8 cellular contexts compared by ENCODE assay signal in the genomic region with DNA sequence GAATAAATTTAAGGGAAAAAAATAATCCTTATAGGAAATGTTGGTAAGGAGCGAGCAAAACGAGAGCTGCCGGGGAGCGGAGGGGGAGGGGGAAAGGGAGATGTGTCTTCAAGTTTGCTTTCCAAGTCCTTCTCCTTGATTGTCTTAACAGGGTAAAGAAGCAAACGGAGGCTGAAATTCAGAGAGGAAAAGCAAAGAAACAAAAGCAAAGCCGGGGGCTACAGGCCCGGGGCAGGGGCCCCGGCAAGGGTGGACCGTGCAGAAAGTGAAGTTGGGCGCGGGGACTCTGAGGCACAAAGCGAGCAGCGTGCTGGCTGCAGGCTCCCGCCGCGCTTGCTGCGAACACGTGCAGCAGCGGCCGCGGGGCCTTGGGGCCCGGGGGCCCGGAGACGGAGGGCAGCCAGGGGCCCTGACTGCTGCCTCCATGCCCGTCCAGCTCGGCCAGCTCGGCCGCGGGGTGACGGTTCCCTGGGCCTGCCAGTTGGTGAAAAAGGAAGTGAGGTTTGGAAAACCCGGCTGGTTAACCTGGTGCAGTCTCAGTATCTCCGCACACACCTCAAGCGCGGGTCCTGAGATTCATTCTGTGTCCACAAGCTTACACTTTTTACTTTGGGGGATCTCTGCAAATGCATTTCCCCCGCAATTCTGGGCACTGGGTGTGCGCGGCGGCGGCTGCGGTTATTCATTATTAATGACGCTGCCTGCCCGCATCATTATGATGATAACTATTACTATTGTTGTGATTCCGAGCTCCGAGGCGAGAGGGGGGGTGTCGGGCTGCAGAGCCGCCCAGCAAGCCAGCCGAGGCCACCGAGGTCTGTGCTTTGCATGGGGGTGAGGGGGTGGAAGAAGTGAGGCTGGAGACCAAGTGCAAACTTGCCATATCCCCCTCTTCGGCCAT. TPM values are rescaled to one million over a fixed set of nuclear protein-coding genes. Genes with fewer than 3 reads are reported as not detected.
DNase-seq lines count a peak whose midpoint lies in the region; ATAC-seq and TF ChIP-seq lines count a peak whose summit lies in the region.

No MANE protein-coding gene starts in this region.

- peak; percentile 63 for DNase-seq in DND-41
- peak; percentile 51 for DNase-seq in NCI-H510A (lab: John Stamatoyannopoulos, UW)
- peak; percentile 55 for DNase-seq in MCF 10A (ENCODE audit: unreplicated experiment)
- no peak for DNase-seq in OCI-M1 (lab: John Stamatoyannopoulos, UW)
- no peak for DNase-seq in putamen (ENCODE audit: low spot score)

- H3K36me3 ChIP-seq in DND-41 (ENCODE audit: insufficient read depth, low read length) (peaks cover 30% of the 10 kb centered on the region), liver (ENCODE audit: control insufficient read depth in 4 of 4, insufficient read depth in 3 of 4, low read depth in 1 of 4, low read length in 3 of 4) (no peaks in the 10 kb centered on the region), thymus (ENCODE audit: control insufficient read depth, insufficient read depth) (peaks cover 13% of the 10 kb centered on the region)

- H3K9me3 ChIP-seq in DND-41 (ENCODE audit: insufficient read depth, low read length, severe bottlenecking): no peaks in the 10 kb centered on the region
- no peaks in the 10 kb centered on the region for H3K9me3 ChIP-seq in liver (ENCODE audit: control insufficient read depth in 4 of 4, low read length in 3 of 4)
- no peaks in the 10 kb centered on the region for H3K9me3 ChIP-seq in thymus (ENCODE audit: control insufficient read depth)

- H3K27ac ChIP-seq in DND-41 (ENCODE audit: low read length) (peak overlapping the region; percentile 96), liver (ENCODE audit: low read depth in 1 of 2, low read length in 2 of 2) (peak overlapping the region; percentile 0 to 25), thymus (ENCODE audit: low read depth) (peak overlapping the region; percentile 79)

- WGBS in liver: 3% methylated on average over 50 of the region's 50 CpGs
- WGBS in thymus: under 1% methylated on average over 50 of the region's 50 CpGs

- no TSS peak for BruUV-seq in MCF 10A (replicated peaks; lab: Mats Ljungman, UMichigan)

- TF ChIP-seq RAD21 in liver (IDR thresholded peaks at IDR 0.05): no peak

- peaks cover 9% of the 10 kb centered on the region for H3K4me1 Mint-ChIP-seq in MCF 10A (ENCODE audit: insufficient read depth, unreplicated experiment)

- H3K79me2 ChIP-seq in DND-41 (ENCODE audit: insufficient read depth, low read length): peaks cover 95% of the 10 kb centered on the region

- H2AFZ ChIP-seq in DND-41 (ENCODE audit: low read depth, low read length): peak overlapping the region; percentile 65

- H3K4me1 ChIP-seq in DND-41 (ENCODE audit: insufficient read depth, low read length) (peaks cover 71% of the 10 kb centered on the region), liver (ENCODE audit: control insufficient read depth in 4 of 4, insufficient read depth in 4 of 4, low read length in 3 of 4) (peaks cover 25 to 46% (median 32%) of the 10 kb centered on the region in 4 donors), thymus (ENCODE audit: control insufficient read depth, insufficient read depth, low read length) (peaks cover 17% of the 10 kb centered on the region)

- H3K4me3 ChIP-seq in DND-41 (ENCODE audit: low read depth in 1 of 2, low read length in 2 of 2) (peak overlapping the region; percentile 66 to 78), liver (ENCODE audit: low read depth in 1 of 3, low read length in 3 of 3) (peak overlapping the region; percentile 76 to 94 (median 79)), thymus (ENCODE audit: low read length) (peak overlapping the region; percentile 93)

- peak; percentile 19 for ATAC-seq in DND-41 (ENCODE audit: insufficient read depth, low read depth)
- peak; percentile 12 for ATAC-seq in GM19467 (IDR thresholded peaks at IDR 0.05; ENCODE audit: unreplicated experiment)

- H3K27me3 Mint-ChIP-seq in MCF 10A (ENCODE audit: insufficient read depth, unreplicated experiment): no peaks in the 10 kb centered on the region

- H3K4me2 ChIP-seq in DND-41 (ENCODE audit: insufficient read depth, low read length): peak overlapping the region; percentile 92

- H3K9me3 Mint-ChIP-seq in MCF 10A (ENCODE audit: unreplicated experiment): no peaks in the 10 kb centered on the region

- H3K36me3 Mint-ChIP-seq in MCF 10A (ENCODE audit: insufficient read depth, unreplicated experiment): peaks cover 17% of the 10 kb centered on the region

- H3K9ac ChIP-seq in DND-41 (ENCODE audit: low read depth, low read length) (peak overlapping the region; percentile 89), liver (ENCODE audit: low read depth in 1 of 2, low read length in 2 of 2) (peak overlapping the region in 1 of 2 donors; percentile 22)

- peaks cover 51% of the 10 kb centered on the region for H3K27me3 ChIP-seq in DND-41 (ENCODE audit: insufficient read depth, low read length, poor library complexity)
- no peaks in the 10 kb centered on the region for H3K27me3 ChIP-seq in liver (ENCODE audit: control insufficient read depth in 4 of 4, insufficient read depth in 4 of 4, low read length in 3 of 4)
- H3K27me3 ChIP-seq in thymus (ENCODE audit: control insufficient read depth, insufficient read depth): no peaks in the 10 kb centered on the region

- H3K27ac Mint-ChIP-seq in MCF 10A (ENCODE audit: low read depth, unreplicated experiment): peak overlapping the region; percentile 76

- intact Hi-C loops in MCF 10A (cut with micrococcal nuclease): loop anchor here (1.0 to 10.0 kb wide), 9 partner anchors 287 to 1979 kb away; no protein-coding TSS in a partner anchor

- POLR2A ChIA-PET in MCF 10A (lab: Yijun Ruan, JAX): interaction anchor here (0.6 to 2.3 kb wide), 19 partner anchors 11 to 1904 kb away, joined by 3 to 7 read pairs (median 4); no protein-coding TSS in a partner anchor

- CTCF ChIA-PET in MCF 10A (lab: Yijun Ruan, JAX): interaction anchor here (0.6 to 2.3 kb wide), 48 partner anchors 7 to 1955 kb away, joined by 3 to 23 read pairs (median 4); no protein-coding TSS in a partner anchor

- peaks cover 34% of the 10 kb centered on the region; the same call in 1 of the 2 replicates for H4K20me1 ChIP-seq in DND-41 (ENCODE audit: insufficient read depth, low read length)

- peak overlapping the region; percentile 88 for H3K4me3 Mint-ChIP-seq in MCF 10A (ENCODE audit: unreplicated experiment)

- TF ChIP-seq CTCF in DND-41 (IDR thresholded peaks at IDR 0.05; ENCODE audit: borderline replicate concordance, extremely low read depth, low read length, poor library complexity, severe bottlenecking): no peak
- no peak for TF ChIP-seq CTCF in MCF 10A (IDR thresholded peaks at IDR 0.05; ENCODE audit: unreplicated experiment)
- no peak for TF ChIP-seq CTCF in liver (IDR thresholded peaks at IDR 0.05; ENCODE audit: low read depth, low read length, missing input control)

TF ChIP-seq in liver, 16 proteins besides CTCF, POLR2A, EP300 and RAD21:
- TF ChIP-seq, protein P1, sequence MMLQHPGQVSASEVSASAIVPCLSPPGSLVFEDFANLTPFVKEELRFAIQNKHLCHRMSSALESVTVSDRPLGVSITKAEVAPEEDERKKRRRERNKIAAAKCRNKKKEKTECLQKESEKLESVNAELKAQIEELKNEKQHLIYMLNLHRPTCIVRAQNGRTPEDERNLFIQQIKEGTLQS (IDR thresholded peaks at IDR 0.05): no peak
- no peak for TF ChIP-seq TAF1 (conservative IDR thresholded peaks at IDR 0.05)
- TF ChIP-seq HNF4G (IDR thresholded peaks at IDR 0.05): no peak
- no peak for TF ChIP-seq FOXA1 (IDR thresholded peaks at IDR 0.05)
- no peak for TF ChIP-seq JUND (IDR thresholded peaks at IDR 0.05)
- TF ChIP-seq EGR1 (IDR thresholded peaks at IDR 0.05; ENCODE audit: low read depth in 2 of 2): no peak

RNA-seq across cellular contexts. Expression of a gene that starts 4.0 kb away (rescaled TPM):
- total RNA-seq in MCF 10A (2022) (4.3 and 5.3 TPM in 2 replicates), liver (1 to 10 TPM in 1 of 2 donors, under 1 TPM in 1; 0.50 to 8.5 TPM)
- polyA plus RNA-seq in liver (under 1 TPM; 0.08 to 0.43 TPM), thymus (33.6 TPM)

Comparison
In these comparisons a context has a peak if more than half of its experiments do, and no peak if none do; other contexts are left out.
1. DNase-seq: peak in DND-41 (single experiment), NCI-H510A (single experiment) and MCF 10A (single experiment); none in OCI-M1 (single experiment) and putamen (single experiment).
2. H3K27ac ChIP-seq: peak in every context shown above with its lines; median percentile 96 in DND-41; 79 in thymus; 12 in liver.
3. Peak in every context shown above with its lines, with median percentiles within 50 percentile points of each other: H3K4me3 ChIP-seq.